In genomic region chr2:235641333-235641732, GRCh38 we compare ENCODE assay signal across 12 cellular contexts.
DNase-seq lines count a peak whose midpoint lies in the region; ATAC-seq and TF ChIP-seq lines count a peak whose summit lies in the region.
"Had no signal": no experiment of that assay in that cellular context is flagged by ENCODE, and none has a peak within 500 bp of the region (broad histone marks: within the 10 kb centered on the region; RNA-seq: fewer than 3 reads in every experiment).

No MANE protein-coding gene starts in this region.

- intact Hi-C loops in Right ventricle myocardium superior (cut with DNase I): no loop called here
- intact Hi-C loops in Right ventricle myocardium inferior (cut with DNase I): loop anchor here (5.0 kb wide), 1 partner anchor 44 kb away; no protein-coding TSS in a partner anchor
- intact Hi-C loops in esophagus squamous epithelium (cut with DNase I): no loop called here

- no peak for TF ChIP-seq CTCF in esophagus squamous epithelium (IDR thresholded peaks at IDR 0.05)
- no peak for TF ChIP-seq CTCF in nephron (IDR thresholded peaks at IDR 0.05; ENCODE audit: unreplicated experiment in 3 of 3)

- WGBS in esophagus squamous epithelium, 2 donors: 45 to 47% methylated on average over 8 of the region's 8 CpGs

- peaks cover 7% of the 10 kb centered on the region for H3K27me3 Mint-ChIP-seq in nephron (ENCODE audit: low read depth)

- H3K27ac ChIP-seq in esophagus squamous epithelium: peak overlapping the region in 3 of 4 donors; percentile 40 to 86 (median 83)

- no peak for TF ChIP-seq POLR2A in esophagus squamous epithelium (IDR thresholded peaks at IDR 0.05)

- ATAC-seq in Right ventricle myocardium superior (ENCODE audit: poor library complexity): peak; percentile 32
- ATAC-seq in Right ventricle myocardium inferior: no peak
- ATAC-seq in activated CD4-positive, CD25-positive, alpha-beta regulatory T cell treated with anti-CD3 and anti-CD28 coated beads, Interleukin-2, amount 50 U/mL, for 24 hours: no peak
- no peak for ATAC-seq in HG03571 (IDR thresholded peaks at IDR 0.05; ENCODE audit: unreplicated experiment)

- peaks cover 68% of the 10 kb centered on the region for H3K4me1 Mint-ChIP-seq in nephron

- no peak overlapping the region for H3K4me3 ChIP-seq in esophagus squamous epithelium

- no peaks in the 10 kb centered on the region for H3K36me3 Mint-ChIP-seq in nephron (ENCODE audit: low read depth)

- H3K4me3 Mint-ChIP-seq in nephron: peak overlapping the region; percentile 4 to 83 (median 65)

- DNase-seq in Right ventricle myocardium superior (peak; percentile 60), Right ventricle myocardium inferior (ENCODE audit: missing footprints) (no peak), esophagus squamous epithelium (lab: John Stamatoyannopoulos, UW) (no peak), KG1 (lab: John Stamatoyannopoulos, UW) (no peak)
- DNase-seq in stimulated activated CD4-positive, alpha-beta T cell treated with anti-CD3 and anti-CD28 coated beads, Interleukin-2, amount 100 ng/mL, for 48 hours: no peak
- DNase-seq: activated CD8-positive, alpha-beta memory T cell treated with anti-CD3 and anti-CD28 coated beads, Interleukin-2, amount 50 U/mL, for 48 hours; MV-4-11; NCI-H226; stimulated activated naive CD4-positive, alpha-beta T cell treated with Interleukin-2 at 50 U/mL for 16 hours had no signal

- H3K4me1 ChIP-seq in esophagus squamous epithelium: peaks cover 0 to 64% (median 28%) of the 10 kb centered on the region in 3 donors

- no peaks in the 10 kb centered on the region for H3K27me3 ChIP-seq in esophagus squamous epithelium

- no peaks in the 10 kb centered on the region for H3K9me3 Mint-ChIP-seq in nephron

- peak overlapping the region in 2 of 3 experiments; percentile 17 to 39 for H3K27ac Mint-ChIP-seq in nephron

- H3K36me3 ChIP-seq in esophagus squamous epithelium: no peaks in the 10 kb centered on the region

- no peaks in the 10 kb centered on the region for H3K9me3 ChIP-seq in esophagus squamous epithelium
